1 cellular context compared by ENCODE assay signal in the genomic region with DNA sequence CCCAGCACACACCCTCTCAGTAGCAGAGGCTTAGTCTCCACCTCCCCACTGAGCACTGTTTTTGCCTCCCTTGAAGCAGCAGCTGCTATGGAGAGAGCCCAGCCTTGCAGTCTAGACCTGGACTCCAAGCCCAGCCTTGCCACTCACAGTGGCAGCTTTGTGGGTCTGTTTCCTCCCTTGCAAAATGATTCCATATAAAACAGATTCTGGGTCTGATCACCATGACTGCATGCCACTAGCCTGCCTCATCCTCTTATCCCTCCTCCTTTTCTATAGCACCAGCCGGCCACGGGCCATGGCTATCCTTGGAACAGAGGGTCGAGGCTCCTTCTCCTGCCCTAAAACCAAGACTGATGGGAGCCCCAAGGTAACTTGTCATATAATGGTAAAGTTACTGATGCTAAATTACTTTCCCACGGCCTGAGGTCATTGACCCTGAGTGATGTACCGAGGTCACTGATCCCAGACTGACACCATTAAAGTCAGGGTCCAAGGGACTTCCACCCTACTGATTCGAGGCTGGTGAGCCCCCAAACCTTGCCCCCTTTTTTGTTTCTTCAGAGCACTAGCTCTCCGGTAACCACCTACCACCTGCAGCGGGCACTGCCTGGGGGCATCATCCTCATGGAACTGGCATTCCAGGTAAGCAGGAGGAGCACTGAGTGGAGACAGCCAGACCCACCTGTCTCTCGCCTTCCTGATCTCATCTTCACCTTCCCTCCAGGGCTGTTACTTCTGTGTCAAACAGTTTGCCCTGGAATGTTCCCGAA.
TF ChIP-seq lines count a peak whose summit lies in the region.

No MANE protein-coding gene starts in this region.

TF ChIP-seq in IMR-90, 13 proteins besides CTCF, POLR2A, EP300 and RAD21:
- TF ChIP-seq NFE2L2 (IDR thresholded peaks at IDR 0.05; ENCODE audit: low read depth, low read length) (no peak), RFX5 (IDR thresholded peaks at IDR 0.05; ENCODE audit: low read depth, low read length) (no peak), MAZ (IDR thresholded peaks at IDR 0.05; ENCODE audit: borderline replicate concordance, low read depth, low read length) (no peak), SMC3 (IDR thresholded peaks at IDR 0.05; ENCODE audit: low read depth, low read length) (no peak), CHD1 (IDR thresholded peaks at IDR 0.05; ENCODE audit: low read depth, low read length) (no peak)
- TF ChIP-seq, protein P1, sequence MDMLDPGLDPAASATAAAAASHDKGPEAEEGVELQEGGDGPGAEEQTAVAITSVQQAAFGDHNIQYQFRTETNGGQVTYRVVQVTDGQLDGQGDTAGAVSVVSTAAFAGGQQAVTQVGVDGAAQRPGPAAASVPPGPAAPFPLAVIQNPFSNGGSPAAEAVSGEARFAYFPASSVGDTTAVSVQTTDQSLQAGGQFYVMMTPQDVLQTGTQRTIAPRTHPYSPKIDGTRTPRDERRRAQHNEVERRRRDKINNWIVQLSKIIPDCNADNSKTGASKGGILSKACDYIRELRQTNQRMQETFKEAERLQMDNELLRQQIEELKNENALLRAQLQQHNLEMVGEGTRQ (IDR thresholded peaks at IDR 0.05; ENCODE audit: low read depth, low read length): no peak
